20 cellular contexts compared by ENCODE assay signal in the genomic region with DNA sequence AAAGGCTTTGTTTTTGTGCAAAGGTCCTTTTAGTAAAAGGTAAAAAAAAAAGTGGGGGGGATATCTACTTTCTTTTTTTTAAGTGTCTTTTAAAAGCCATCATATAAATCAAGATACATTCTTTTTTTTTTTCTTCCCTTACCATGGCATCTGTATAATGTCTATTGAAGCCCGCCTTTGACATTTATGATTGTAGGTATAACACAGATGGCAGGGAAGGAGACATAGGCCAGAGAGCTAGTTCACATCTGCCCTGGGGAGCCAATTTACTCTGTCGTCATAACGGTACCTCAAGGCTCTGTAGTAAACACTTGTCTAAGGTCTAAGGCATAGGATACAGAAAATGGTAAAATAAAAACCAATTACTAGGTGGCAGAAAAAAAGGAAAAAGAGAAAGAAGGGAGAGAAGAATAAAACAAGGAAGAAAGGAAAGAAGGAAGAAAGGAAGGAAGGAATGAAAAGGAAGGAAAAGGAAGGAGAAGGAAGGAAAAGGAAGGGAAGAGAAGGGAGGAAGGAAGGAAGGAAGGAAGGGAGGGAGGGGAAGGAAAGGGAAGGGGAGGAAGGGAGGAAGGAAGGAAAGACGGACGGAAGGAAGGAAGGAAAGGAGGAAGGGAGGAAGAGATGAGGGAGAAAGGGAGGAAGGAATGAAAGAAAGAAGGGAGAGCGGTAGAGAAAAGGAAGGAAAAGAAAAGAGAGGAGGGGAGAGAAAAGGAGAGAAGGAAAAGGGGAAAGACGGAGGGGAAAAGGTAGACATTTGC.
DNase-seq lines count a peak whose midpoint lies in the region; ATAC-seq and TF ChIP-seq lines count a peak whose summit lies in the region.
"Had no signal": no experiment of that assay in that cellular context is flagged by ENCODE, and none has a peak within 500 bp of the region (broad histone marks: within the 10 kb centered on the region; RNA-seq: fewer than 3 reads in every experiment).

No MANE protein-coding gene starts in this region.

- no peaks in the 10 kb centered on the region for H3K9me3 ChIP-seq in SK-N-SH
- H3K9me3 ChIP-seq: BE2C had no signal

- no peak for TF ChIP-seq RAD21 in SK-N-SH (IDR thresholded peaks at IDR 0.05; ENCODE audit: low read length)

- no peak for TF ChIP-seq CTCF in SK-N-SH (IDR thresholded peaks at IDR 0.05)
- no peak for TF ChIP-seq CTCF in WTC11 (IDR thresholded peaks at IDR 0.05)
- TF ChIP-seq CTCF in nephron progenitor cell (IDR thresholded peaks at IDR 0.05) = no peak

- H3K4me1 Mint-ChIP-seq in WTC11 (peaks cover 7% of the 10 kb centered on the region), nephron progenitor cell (peaks cover 5% of the 10 kb centered on the region)
- H3K4me1 Mint-ChIP-seq: CD4-positive, CD25-positive, alpha-beta regulatory T cell; CD8-positive, alpha-beta memory T cell; H9 had no signal

- H3K9ac ChIP-seq in SK-N-SH = no peak overlapping the region

- WGBS in SK-N-SH (ENCODE audit: low lambda C conversion rate) = 76% methylated on average over 7 of the region's 7 CpGs

- H3K27ac Mint-ChIP-seq in WTC11 = no peak overlapping the region
- H3K27ac Mint-ChIP-seq in nephron progenitor cell = peak overlapping the region; percentile 61
- H3K27ac Mint-ChIP-seq: CD4-positive, CD25-positive, alpha-beta regulatory T cell had no signal

- H3F3A ChIP-seq in SK-N-SH (replicated peaks; ENCODE audit: insufficient read depth) = no peaks in the 10 kb centered on the region

- CTCF ChIA-PET in SK-N-SH (lab: Yijun Ruan, JAX) = interaction anchor here (1.0 kb wide), 1 partner anchor 16 kb away, joined by 3 read pairs; no protein-coding TSS in a partner anchor
- CTCF ChIA-PET in WTC11 (lab: Charles Lee) = interaction anchor here (0.6 kb wide), 1 partner anchor 281 kb away, joined by 3 read pairs; no protein-coding TSS in a partner anchor

- H3K27me3 ChIP-seq in SK-N-SH (ENCODE audit: insufficient read depth) = no peaks in the 10 kb centered on the region
- H3K27me3 ChIP-seq: BE2C had no signal

- no peak for TF ChIP-seq EP300 in SK-N-SH (IDR thresholded peaks at IDR 0.05; ENCODE audit: borderline replicate concordance in 1 of 2, low read depth in 1 of 2, low read length in 1 of 2)

- no peak overlapping the region for H3K4me3 ChIP-seq in SK-N-SH (ENCODE audit: low read depth in 2 of 2, low read length in 1 of 2)

- peaks cover 19% of the 10 kb centered on the region for H3K9me3 Mint-ChIP-seq in WTC11
- peaks cover 3% of the 10 kb centered on the region for H3K9me3 Mint-ChIP-seq in nephron progenitor cell
- H3K9me3 Mint-ChIP-seq: H9 had no signal

- H3K79me2 ChIP-seq in SK-N-SH (ENCODE audit: insufficient read depth) = no peaks in the 10 kb centered on the region

- H3K9me2 ChIP-seq in SK-N-SH = no peaks in the 10 kb centered on the region

- H3K36me3 Mint-ChIP-seq in WTC11 (peaks cover 4% of the 10 kb centered on the region; the same call in 1 of the 2 replicates), nephron progenitor cell (ENCODE audit: low read depth) (no peaks in the 10 kb centered on the region)
- H3K36me3 Mint-ChIP-seq: CD4-positive, CD25-positive, alpha-beta regulatory T cell; CD8-positive, alpha-beta memory T cell had no signal

- no peak overlapping the region for H3K4me2 ChIP-seq in SK-N-SH

- no peak overlapping the region for H2AFZ ChIP-seq in SK-N-SH (ENCODE audit: low read depth)

- no peak overlapping the region for H3K4me3 Mint-ChIP-seq in WTC11
- H3K4me3 Mint-ChIP-seq in nephron progenitor cell = no peak overlapping the region
- H3K4me3 Mint-ChIP-seq: CD4-positive, CD25-positive, alpha-beta regulatory T cell; CD8-positive, alpha-beta memory T cell; H9 had no signal

- POLR2A ChIA-PET in SK-N-SH (lab: Yijun Ruan, JAX) (no interaction called here), WTC11 (lab: Charles Lee) (no interaction called here)

- ATAC-seq in SK-N-SH treated with all-trans-retinoic acid at 6 μM for 48 hours = no peak
- ATAC-seq in WTC11 = no peak
- ATAC-seq in HG02571 (IDR thresholded peaks at IDR 0.05; ENCODE audit: unreplicated experiment) = no peak
- no peak for ATAC-seq in HG03280 (IDR thresholded peaks at IDR 0.05; ENCODE audit: unreplicated experiment)

- DNase-seq in SK-N-SH (peak; percentile 16), NCI-H2171 treated with DMSO at 0.1 percent for 48 hours (lab: John Stamatoyannopoulos, UW) (peak; percentile 78), WTC11 (ENCODE audit: low spot score) (no peak), nephron progenitor cell (no peak), kidney glomerular epithelial cell (lab: John Stamatoyannopoulos, UW) (no peak)
- DNase-seq: ACHN; BE2C; C1 segment of cervical spinal cord; CD4-positive, CD25-positive, alpha-beta regulatory T cell; CD8-positive, alpha-beta memory T cell; COR-L47; DMS153; DMS79 treated with DMSO at 0.1 percent for 48 hours; GF-D8; GOT3; H9; KG1 had no signal

- no peaks in the 10 kb centered on the region; a peak in 2 of 4 replicates for H3K4me1 ChIP-seq in SK-N-SH (ENCODE audit: control insufficient read depth in 1 of 2, insufficient read depth in 2 of 2, low read depth in 1 of 2, low read length in 1 of 2)
- H3K4me1 ChIP-seq: BE2C had no signal

- H3K27ac ChIP-seq in SK-N-SH (ENCODE audit: low read depth in 2 of 2, low read length in 1 of 2) = no peak overlapping the region; a peak in 1 of 4 replicates

- H3K27me3 Mint-ChIP-seq in WTC11 (ENCODE audit: low read depth) (no peaks in the 10 kb centered on the region; the same call in 1 of the 2 replicates), nephron progenitor cell (ENCODE audit: low read depth, poor library complexity) (peaks cover 2% of the 10 kb centered on the region)
- H3K27me3 Mint-ChIP-seq: CD4-positive, CD25-positive, alpha-beta regulatory T cell; CD8-positive, alpha-beta memory T cell had no signal

- H3K36me3 ChIP-seq in SK-N-SH (replicated peaks in 1 of 2; ENCODE audit: control insufficient read depth in 1 of 2, insufficient read depth in 2 of 2, low read length in 1 of 2) = no peaks in the 10 kb centered on the region
- H3K36me3 ChIP-seq: BE2C had no signal

- no peaks in the 10 kb centered on the region for H4K20me1 ChIP-seq in SK-N-SH (ENCODE audit: insufficient read depth)

TF ChIP-seq in SK-N-SH, 30 proteins besides CTCF, POLR2A, EP300 and RAD21:
- TF ChIP-seq GATA2 (CRISPR knock-in tag; IDR thresholded peaks at IDR 0.05) (0 out of 2 replicates have a peak, but pooled peaks have one; percentile 16), CHD2 (IDR thresholded peaks at IDR 0.05; ENCODE audit: low read length, partially characterized antibody) (no peak)
- TF ChIP-seq, protein P1, sequence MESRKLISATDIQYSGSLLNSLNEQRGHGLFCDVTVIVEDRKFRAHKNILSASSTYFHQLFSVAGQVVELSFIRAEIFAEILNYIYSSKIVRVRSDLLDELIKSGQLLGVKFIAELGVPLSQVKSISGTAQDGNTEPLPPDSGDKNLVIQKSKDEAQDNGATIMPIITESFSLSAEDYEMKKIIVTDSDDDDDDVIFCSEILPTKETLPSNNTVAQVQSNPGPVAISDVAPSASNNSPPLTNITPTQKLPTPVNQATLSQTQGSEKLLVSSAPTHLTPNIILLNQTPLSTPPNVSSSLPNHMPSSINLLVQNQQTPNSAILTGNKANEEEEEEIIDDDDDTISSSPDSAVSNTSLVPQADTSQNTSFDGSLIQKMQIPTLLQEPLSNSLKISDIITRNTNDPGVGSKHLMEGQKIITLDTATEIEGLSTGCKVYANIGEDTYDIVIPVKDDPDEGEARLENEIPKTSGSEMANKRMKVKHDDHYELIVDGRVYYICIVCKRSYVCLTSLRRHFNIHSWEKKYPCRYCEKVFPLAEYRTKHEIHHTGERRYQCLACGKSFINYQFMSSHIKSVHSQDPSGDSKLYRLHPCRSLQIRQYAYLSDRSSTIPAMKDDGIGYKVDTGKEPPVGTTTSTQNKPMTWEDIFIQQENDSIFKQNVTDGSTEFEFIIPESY (IDR thresholded peaks at IDR 0.05; ENCODE audit: borderline replicate concordance, low read depth) = no peak

TF ChIP-seq in SK-N-SH treated with all-trans-retinoic acid at 6 μM for 48 hours, 23 proteins besides CTCF, POLR2A, EP300 and RAD21:
- TF ChIP-seq CSRNP3 (CRISPR knock-in tag; IDR thresholded peaks at IDR 0.05) (no peak), RARB (CRISPR knock-in tag; IDR thresholded peaks at IDR 0.05) (no peak)

TF ChIP-seq in WTC11, 78 proteins besides CTCF, POLR2A, EP300 and RAD21:
- TF ChIP-seq, protein P2, sequence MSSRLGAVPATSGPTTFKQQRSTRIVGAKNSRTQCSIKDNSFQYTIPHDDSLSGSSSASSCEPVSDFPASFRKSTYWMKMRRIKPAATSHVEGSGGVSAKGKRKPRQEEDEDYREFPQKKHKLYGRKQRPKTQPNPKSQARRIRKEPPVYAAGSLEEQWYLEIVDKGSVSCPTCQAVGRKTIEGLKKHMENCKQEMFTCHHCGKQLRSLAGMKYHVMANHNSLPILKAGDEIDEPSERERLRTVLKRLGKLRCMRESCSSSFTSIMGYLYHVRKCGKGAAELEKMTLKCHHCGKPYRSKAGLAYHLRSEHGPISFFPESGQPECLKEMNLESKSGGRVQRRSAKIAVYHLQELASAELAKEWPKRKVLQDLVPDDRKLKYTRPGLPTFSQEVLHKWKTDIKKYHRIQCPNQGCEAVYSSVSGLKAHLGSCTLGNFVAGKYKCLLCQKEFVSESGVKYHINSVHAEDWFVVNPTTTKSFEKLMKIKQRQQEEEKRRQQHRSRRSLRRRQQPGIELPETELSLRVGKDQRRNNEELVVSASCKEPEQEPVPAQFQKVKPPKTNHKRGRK (CRISPR knock-in tag; IDR thresholded peaks at IDR 0.05; ENCODE audit: borderline replicate concordance) = peak; percentile 89; the same call in 1 of the 2 replicates
- TF ChIP-seq, protein P3, sequence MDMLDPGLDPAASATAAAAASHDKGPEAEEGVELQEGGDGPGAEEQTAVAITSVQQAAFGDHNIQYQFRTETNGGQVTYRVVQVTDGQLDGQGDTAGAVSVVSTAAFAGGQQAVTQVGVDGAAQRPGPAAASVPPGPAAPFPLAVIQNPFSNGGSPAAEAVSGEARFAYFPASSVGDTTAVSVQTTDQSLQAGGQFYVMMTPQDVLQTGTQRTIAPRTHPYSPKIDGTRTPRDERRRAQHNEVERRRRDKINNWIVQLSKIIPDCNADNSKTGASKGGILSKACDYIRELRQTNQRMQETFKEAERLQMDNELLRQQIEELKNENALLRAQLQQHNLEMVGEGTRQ (CRISPR knock-in tag; IDR thresholded peaks at IDR 0.05) = no peak
TF ChIP-seq in WTC11: peak in this region for 1.

Comparison
In these comparisons a context has a peak if more than half of its experiments do, and no peak if none do; other contexts are left out.
1. DNase-seq: peak in SK-N-SH (single experiment) and NCI-H2171 treated with DMSO at 0.1 percent for 48 hours (single experiment); none in WTC11 (single experiment), nephron progenitor cell (single experiment) and kidney glomerular epithelial cell (single experiment).